Comparison of ENCODE assay signal across 1 cellular context in genomic region chr10:118513174-118513573, GRCh38.
TF ChIP-seq lines count a peak whose summit lies in the region.

No MANE protein-coding gene starts in this region.

TF ChIP-seq in HEK293, 187 proteins besides CTCF, POLR2A, EP300 and RAD21:
- TF ChIP-seq ATF2 (tag by site-specific recombination; IDR thresholded peaks at IDR 0.05; ENCODE audit: low read depth) (peak; percentile 58), ZNF324 (tag by site-specific recombination; IDR thresholded peaks at IDR 0.05) (no peak), ZNF555 (tag by site-specific recombination; conservative IDR thresholded peaks at IDR 0.05) (no peak), SCRT1 (tag by site-specific recombination; IDR thresholded peaks at IDR 0.05; ENCODE audit: borderline replicate concordance) (no peak), ZNF571 (tag by site-specific recombination; IDR thresholded peaks at IDR 0.05) (no peak), WT1 (tag by site-specific recombination; IDR thresholded peaks at IDR 0.05) (no peak), ZNF391 (tag by site-specific recombination; IDR thresholded peaks at IDR 0.05; ENCODE audit: borderline replicate concordance, low read depth) (no peak)
TF ChIP-seq in HEK293: peak in this region for 1.
